In the genomic region with DNA sequence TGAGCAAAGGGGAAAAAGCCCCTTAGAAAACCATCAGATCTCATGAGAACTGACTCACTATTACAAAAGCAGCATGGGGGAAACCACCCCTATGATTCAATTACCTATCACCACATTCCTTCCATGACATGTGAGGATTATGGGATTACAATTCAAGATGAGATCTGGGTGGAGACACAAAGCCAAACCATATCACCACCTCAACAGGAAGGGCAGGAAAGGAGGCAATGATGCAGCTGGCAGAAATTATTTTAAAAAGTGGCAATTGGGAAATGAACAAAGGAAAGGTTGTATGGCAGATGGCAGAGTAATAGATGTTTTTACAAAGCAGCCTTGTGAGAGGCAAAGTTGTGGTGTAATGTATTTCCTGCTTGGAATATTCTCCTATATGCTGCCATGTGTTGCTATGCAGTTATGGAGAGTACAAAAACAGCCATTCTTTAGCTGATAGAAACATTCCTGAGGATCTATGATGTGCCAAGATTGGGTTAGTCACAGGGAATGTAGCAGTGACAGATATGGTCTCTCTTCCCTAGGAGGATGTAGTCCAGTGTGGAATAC, we compare ENCODE assay signal across 18 cellular contexts.
DNase-seq lines count a peak whose midpoint lies in the region; ATAC-seq, FAIRE-seq and TF ChIP-seq lines count a peak whose summit lies in the region.
"Had no signal": no experiment of that assay in that cellular context is flagged by ENCODE, and none has a peak within 500 bp of the region (broad histone marks: within the 10 kb centered on the region; RNA-seq: fewer than 3 reads in every experiment).

No MANE protein-coding gene starts in this region.

- H3K27ac ChIP-seq in A549 (no peak overlapping the region), body of pancreas (no peak overlapping the region)
- H3K27ac ChIP-seq: esophagus muscularis mucosa, KMS-11, suprapubic skin had no signal

- no peak for FAIRE-seq in A549 (lab: Jason Lieb, UNC)
- FAIRE-seq: D721Med had no signal

- no peaks in the 10 kb centered on the region for H3K9me3 ChIP-seq in A549
- H3K9me3 ChIP-seq in MG63: peaks cover 12% of the 10 kb centered on the region
- no peaks in the 10 kb centered on the region for H3K9me3 ChIP-seq in body of pancreas
- H3K9me3 ChIP-seq: suprapubic skin had no signal

- TF ChIP-seq CTCF in A549 (IDR thresholded peaks at IDR 0.05) (no peak), body of pancreas (IDR thresholded peaks at IDR 0.05) (no peak)
- TF ChIP-seq CTCF in activated CD8-positive, alpha-beta T cell treated with anti-CD3 and anti-CD28 coated beads for 36 hours (IDR thresholded peaks at IDR 0.05): no peak

- intact Hi-C loops in body of pancreas (cut with DNase I): no loop called here
- intact Hi-C loops in activated CD8-positive, alpha-beta T cell treated with anti-CD3 and anti-CD28 coated beads for 36 hours (cut with micrococcal nuclease): no loop called here

- no peaks in the 10 kb centered on the region for H3K4me1 Mint-ChIP-seq in activated CD8-positive, alpha-beta T cell treated with anti-CD3 and anti-CD28 coated beads for 36 hours (ENCODE audit: low read depth)
- H3K4me1 Mint-ChIP-seq: central memory CD8-positive, alpha-beta T cell had no signal

- TF ChIP-seq POLR2A in A549 (IDR thresholded peaks at IDR 0.05; ENCODE audit: low read length) (no peak), body of pancreas (IDR thresholded peaks at IDR 0.05) (no peak)

- POLR2A ChIA-PET in A549 (lab: Yijun Ruan, JAX): no interaction called here
- POLR2A ChIA-PET in activated CD8-positive, alpha-beta T cell treated with anti-CD3 and anti-CD28 coated beads for 36 hours (lab: Charles Lee): no interaction called here

- no peak overlapping the region for H3K27ac Mint-ChIP-seq in activated CD8-positive, alpha-beta T cell treated with anti-CD3 and anti-CD28 coated beads for 36 hours
- H3K27ac Mint-ChIP-seq: activated CD8-positive, alpha-beta T cell treated with anti-CD3 and anti-CD28 coated beads, Interleukin-2, amount 10 ng/mL, durations not matched to agents 7 days and 5 days had no signal

- H3K27me3 Mint-ChIP-seq in activated CD8-positive, alpha-beta T cell treated with anti-CD3 and anti-CD28 coated beads for 36 hours: no peaks in the 10 kb centered on the region
- H3K27me3 Mint-ChIP-seq: central memory CD8-positive, alpha-beta T cell had no signal

- H3K9me3 Mint-ChIP-seq in activated CD8-positive, alpha-beta T cell treated with anti-CD3 and anti-CD28 coated beads for 36 hours: peaks cover 4% of the 10 kb centered on the region
- H3K9me3 Mint-ChIP-seq: central memory CD8-positive, alpha-beta T cell had no signal

- no peak for TF ChIP-seq RAD21 in A549 (conservative IDR thresholded peaks at IDR 0.05 in 1 of 2, IDR thresholded peaks at IDR 0.05 in 1 of 2)

- H3K4me1 ChIP-seq in A549 (no peaks in the 10 kb centered on the region), body of pancreas (peaks cover 12% of the 10 kb centered on the region)
- H3K4me1 ChIP-seq: esophagus muscularis mucosa, suprapubic skin had no signal

- DNase-seq in A549 (ENCODE audit: low read depth in 1 of 2, low spot score in 1 of 2) (no peak), MG63 (peak; percentile 9), body of pancreas (no peak), hepatic stellate cell (ENCODE audit: low spot score) (peak; percentile 76), HT-29 (ENCODE audit: low spot score) (no peak), NOMO-1 treated with DMSO at 0.1 percent for 48 hours (lab: John Stamatoyannopoulos, UW; ENCODE audit: unreplicated experiment) (no peak), NOMO-1 (lab: John Stamatoyannopoulos, UW; ENCODE audit: unreplicated experiment in 2 of 2) (no peak)
- no peak for DNase-seq in activated CD8-positive, alpha-beta T cell treated with anti-CD3 and anti-CD28 coated beads for 36 hours
- DNase-seq: activated CD8-positive, alpha-beta T cell treated with anti-CD3 and anti-CD28 coated beads, Interleukin-2, amount 10 ng/mL, durations not matched to agents 7 days and 5 days; activated effector memory CD4-positive, alpha-beta T cell treated with anti-CD3 and anti-CD28 coated beads, Interleukin-2, amount 50 U/mL, for 16 hours; NCI-H146; NCI-H510A treated with DMSO at 0.1 percent for 48 hours; occipital lobe had no signal

- H3K27me3 ChIP-seq in MG63 (no peaks in the 10 kb centered on the region), body of pancreas (no peaks in the 10 kb centered on the region)
- H3K27me3 ChIP-seq: esophagus muscularis mucosa, suprapubic skin had no signal

- no peak for TF ChIP-seq EP300 in A549 (IDR thresholded peaks at IDR 0.05)

- CTCF ChIA-PET in A549 (lab: Yijun Ruan, JAX): interaction anchor here (0.6 kb wide), 1 partner anchor 96 kb away, joined by 3 read pairs; no protein-coding TSS in a partner anchor
- CTCF ChIA-PET in activated CD8-positive, alpha-beta T cell treated with anti-CD3 and anti-CD28 coated beads for 36 hours (lab: Charles Lee): no interaction called here

- H3K4me3 ChIP-seq in A549 (no peak overlapping the region), MG63 (no peak overlapping the region), body of pancreas (no peak overlapping the region)
- H3K4me3 ChIP-seq: esophagus muscularis mucosa, suprapubic skin had no signal

- no peaks in the 10 kb centered on the region for H3K36me3 Mint-ChIP-seq in activated CD8-positive, alpha-beta T cell treated with anti-CD3 and anti-CD28 coated beads for 36 hours (ENCODE audit: low read depth)

- no peak overlapping the region for H3K4me2 ChIP-seq in A549
- H3K4me2 ChIP-seq: KMS-11 had no signal

- ATAC-seq in A549: no peak
- peak; percentile 53 for ATAC-seq in body of pancreas
- ATAC-seq in activated CD8-positive, alpha-beta T cell treated with anti-CD3 and anti-CD28 coated beads for 36 hours: no peak
- ATAC-seq: activated CD8-positive, alpha-beta T cell treated with anti-CD3 and anti-CD28 coated beads, Interleukin-2, amount 10 ng/mL, durations not matched to agents 7 days and 5 days had no signal

- H3K4me3 Mint-ChIP-seq in activated CD8-positive, alpha-beta T cell treated with anti-CD3 and anti-CD28 coated beads for 36 hours: no peak overlapping the region
- H3K4me3 Mint-ChIP-seq: activated CD8-positive, alpha-beta T cell treated with anti-CD3 and anti-CD28 coated beads, Interleukin-2, amount 10 ng/mL, durations not matched to agents 7 days and 5 days; central memory CD8-positive, alpha-beta T cell had no signal

- H3K36me3 ChIP-seq in MG63: no peaks in the 10 kb centered on the region
- no peaks in the 10 kb centered on the region for H3K36me3 ChIP-seq in body of pancreas (replicated peaks in 1 of 2; ENCODE audit: insufficient read depth in 1 of 2, low read depth in 2 of 2)
- H3K36me3 ChIP-seq: esophagus muscularis mucosa, suprapubic skin had no signal

TF ChIP-seq in A549, 52 proteins besides CTCF, POLR2A, EP300 and RAD21:
- TF ChIP-seq GATA3 (IDR thresholded peaks at IDR 0.05; ENCODE audit: borderline replicate concordance): no peak
- TF ChIP-seq, protein P1, sequence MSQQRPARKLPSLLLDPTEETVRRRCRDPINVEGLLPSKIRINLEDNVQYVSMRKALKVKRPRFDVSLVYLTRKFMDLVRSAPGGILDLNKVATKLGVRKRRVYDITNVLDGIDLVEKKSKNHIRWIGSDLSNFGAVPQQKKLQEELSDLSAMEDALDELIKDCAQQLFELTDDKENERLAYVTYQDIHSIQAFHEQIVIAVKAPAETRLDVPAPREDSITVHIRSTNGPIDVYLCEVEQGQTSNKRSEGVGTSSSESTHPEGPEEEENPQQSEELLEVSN (IDR thresholded peaks at IDR 0.05; ENCODE audit: borderline replicate concordance, low read depth): no peak
- TF ChIP-seq, protein P2, sequence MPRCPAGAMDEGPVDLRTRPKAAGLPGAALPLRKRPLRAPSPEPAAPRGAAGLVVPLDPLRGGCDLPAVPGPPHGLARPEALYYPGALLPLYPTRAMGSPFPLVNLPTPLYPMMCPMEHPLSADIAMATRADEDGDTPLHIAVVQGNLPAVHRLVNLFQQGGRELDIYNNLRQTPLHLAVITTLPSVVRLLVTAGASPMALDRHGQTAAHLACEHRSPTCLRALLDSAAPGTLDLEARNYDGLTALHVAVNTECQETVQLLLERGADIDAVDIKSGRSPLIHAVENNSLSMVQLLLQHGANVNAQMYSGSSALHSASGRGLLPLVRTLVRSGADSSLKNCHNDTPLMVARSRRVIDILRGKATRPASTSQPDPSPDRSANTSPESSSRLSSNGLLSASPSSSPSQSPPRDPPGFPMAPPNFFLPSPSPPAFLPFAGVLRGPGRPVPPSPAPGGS (IDR thresholded peaks at IDR 0.05): no peak
- TF ChIP-seq EHMT2 (IDR thresholded peaks at IDR 0.05; ENCODE audit: low read depth): no peak
- peak; percentile 29 for TF ChIP-seq MAFK (IDR thresholded peaks at IDR 0.05; ENCODE audit: partially characterized antibody)
- no peak for TF ChIP-seq HOXB13 (CRISPR knock-in tag; IDR thresholded peaks at IDR 0.05; ENCODE audit: low read depth)
- no peak for TF ChIP-seq RARB (CRISPR knock-in tag; IDR thresholded peaks at IDR 0.05)
- no peak for TF ChIP-seq NPAS2 (CRISPR knock-in tag; IDR thresholded peaks at IDR 0.05; ENCODE audit: borderline replicate concordance)
- no peak for TF ChIP-seq ZNF302 (CRISPR knock-in tag; IDR thresholded peaks at IDR 0.05)

Comparison
In these comparisons a context has a peak if more than half of its experiments do, and no peak if none do; other contexts are left out.
1. DNase-seq: peak in MG63 (single experiment) and hepatic stellate cell (single experiment); none in A549 (0 of 2), body of pancreas (0 of 4), HT-29 (single experiment), NOMO-1 treated with DMSO at 0.1 percent for 48 hours (single experiment), activated CD8-positive, alpha-beta T cell treated with anti-CD3 and anti-CD28 coated beads for 36 hours (single experiment) and NOMO-1 (0 of 2).